Comparison of ENCODE assay signal across 16 cellular contexts in the genomic region with DNA sequence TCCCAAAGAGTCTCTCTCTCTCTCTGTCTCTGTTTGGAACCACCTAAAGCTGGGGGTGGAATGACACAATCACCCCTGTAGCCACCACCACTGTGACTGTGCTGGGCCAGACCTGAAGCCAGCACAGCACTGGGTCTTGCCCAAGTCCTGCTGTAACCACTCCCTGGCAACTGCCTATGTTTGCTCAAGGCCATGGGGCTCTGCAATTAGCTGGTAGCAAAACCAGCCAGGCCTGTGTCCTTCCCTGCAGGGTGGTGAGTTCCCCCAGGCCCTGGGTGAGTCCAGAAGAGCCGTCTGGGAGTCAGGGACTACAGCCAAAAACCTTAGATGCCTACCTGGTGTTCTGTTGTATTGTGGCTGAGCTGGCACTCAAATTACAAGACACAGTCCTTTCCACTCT. TPM values are rescaled to one million over a fixed set of nuclear protein-coding genes. Genes with fewer than 3 reads are reported as not detected.
A peak's percentile ranks its signal among the peaks of the same experiment; 100 is the strongest.
DNase-seq lines count a peak whose midpoint lies in the region; ATAC-seq and TF ChIP-seq lines count a peak whose summit lies in the region.
"Had no signal": no experiment of that assay in that cellular context is flagged by ENCODE, and none has a peak within 500 bp of the region (broad histone marks: within the 10 kb centered on the region; RNA-seq: fewer than 3 reads in every experiment).

No MANE protein-coding gene starts in this region.

- intact Hi-C loops in lower lobe of right lung (cut with DNase I), result no loop called here

- TF ChIP-seq CTCF in 22Rv1 (IDR thresholded peaks at IDR 0.05) (no peak), lower lobe of right lung (IDR thresholded peaks at IDR 0.05) (no peak)

- H3K36me3 ChIP-seq in lower lobe of right lung (peaks cover 100% of the 10 kb centered on the region), MG63 (no peaks in the 10 kb centered on the region; the same call in 1 of the 2 replicates)
- H3K36me3 ChIP-seq: BE2C had no signal

- ATAC-seq in lower lobe of right lung (peak; percentile 89 to 91), HG03460 (IDR thresholded peaks at IDR 0.05; ENCODE audit: unreplicated experiment) (no peak)
- ATAC-seq: GM23338 had no signal

- H3K4me1 ChIP-seq in lower lobe of right lung, result peaks cover 8% of the 10 kb centered on the region
- H3K4me1 ChIP-seq: BE2C, parathyroid adenoma had no signal

- H3K27ac ChIP-seq in 22Rv1 (peak overlapping the region; percentile 35), lower lobe of right lung (peak overlapping the region; percentile 53)
- H3K27ac ChIP-seq: parathyroid adenoma had no signal

- H3K9me3 ChIP-seq in lower lobe of right lung (no peaks in the 10 kb centered on the region), MG63 (no peaks in the 10 kb centered on the region)
- H3K9me3 ChIP-seq: BE2C had no signal

- H3K27me3 ChIP-seq in lower lobe of right lung (ENCODE audit: low read depth) (no peaks in the 10 kb centered on the region), MG63 (no peaks in the 10 kb centered on the region)
- H3K27me3 ChIP-seq: BE2C had no signal

- H3K4me3 ChIP-seq in lower lobe of right lung (no peak overlapping the region), MG63 (no peak overlapping the region)
- H3K4me3 ChIP-seq: GM23338 had no signal

- peak; percentile 7 for DNase-seq in NCI-H2029 treated with DMSO at 0.1 percent for 48 hours (lab: John Stamatoyannopoulos, UW)
- peak; percentile 66 for DNase-seq in cerebellar cortex (ENCODE audit: low spot score)
- DNase-seq in lower lobe of right lung, result peak; percentile 79
- DNase-seq in AG20443 (ENCODE audit: low spot score), result no peak
- DNase-seq in KG1 (lab: John Stamatoyannopoulos, UW), result no peak
- DNase-seq in MG63, result no peak
- DNase-seq: activated CD8-positive, alpha-beta memory T cell treated with anti-CD3 and anti-CD28 coated beads, Interleukin-2, amount 50 U/mL, for 4 hours; amniotic stem cell; BE2C; DND-41; NCI-H2171 treated with DMSO at 0.1 percent for 48 hours; stimulated activated CD4-positive, alpha-beta T cell treated with anti-CD3 and anti-CD28 coated beads, Interleukin-1b, Interleukin-23, amount 100 ng/mL, for 48 hours had no signal

RNA-seq across cellular contexts. Expression of a gene that starts 50.8 kb away (rescaled TPM):
- total RNA-seq in lower lobe of right lung, result 102 TPM
- total RNA-seq in MG63 (2014; rRNA removed; shearing (Covaris generic); ENCODE audit: low replicate concordance), result 11.0 and 18.3 TPM in 2 replicates

Comparison
In these comparisons a context has a peak if more than half of its experiments do, and no peak if none do; other contexts are left out.
1. DNase-seq: peak in NCI-H2029 treated with DMSO at 0.1 percent for 48 hours (single experiment), cerebellar cortex (single experiment) and lower lobe of right lung (single experiment); none in AG20443 (single experiment), KG1 (single experiment) and MG63 (single experiment).